ENCODE assay signal across 23 cellular contexts in the genomic region with DNA sequence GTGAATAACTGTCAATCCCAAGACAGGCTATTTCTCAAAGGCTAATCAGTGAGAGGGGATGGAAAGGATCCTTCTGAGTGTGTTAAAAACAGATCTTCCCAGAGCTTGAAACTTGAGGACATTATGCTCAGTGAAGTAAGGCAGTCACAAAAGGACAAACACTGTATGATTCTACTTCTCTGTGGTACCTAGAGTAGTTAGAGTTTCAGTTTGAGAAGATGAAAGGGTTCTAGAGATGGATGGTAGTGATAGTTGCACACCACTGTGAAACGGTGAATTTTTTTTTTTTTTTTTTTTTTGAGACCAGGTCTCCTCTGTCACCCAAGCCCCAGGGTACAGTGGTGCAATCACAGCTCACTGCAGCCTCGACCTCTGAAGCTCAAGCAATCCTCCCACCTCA.
DNase-seq lines count a peak whose midpoint lies in the region; ATAC-seq, FAIRE-seq and TF ChIP-seq lines count a peak whose summit lies in the region.
"Had no signal": no experiment of that assay in that cellular context is flagged by ENCODE, and none has a peak within 500 bp of the region (broad histone marks: within the 10 kb centered on the region; RNA-seq: fewer than 3 reads in every experiment).

No MANE protein-coding gene starts in this region.

- H2AFZ ChIP-seq in GM12878 (ENCODE audit: control insufficient read depth, low read depth, low read length) (no peak overlapping the region), hepatocyte (no peak overlapping the region)

- H3K79me2 ChIP-seq in GM12878 (ENCODE audit: control insufficient read depth, insufficient read depth, low read length) (no peaks in the 10 kb centered on the region), hepatocyte (peaks cover 5% of the 10 kb centered on the region)

- no peak overlapping the region for H3K4me2 ChIP-seq in GM12878 (ENCODE audit: control insufficient read depth, insufficient read depth)
- H3K4me2 ChIP-seq in hepatocyte = no peak overlapping the region
- H3K4me2 ChIP-seq: smooth muscle cell had no signal

- H3K36me3 ChIP-seq in left ventricle myocardium inferior (peaks cover 9% of the 10 kb centered on the region), GM12878 (ENCODE audit: control insufficient read depth in 2 of 2, insufficient read depth in 2 of 2, low read length in 1 of 2) (no peaks in the 10 kb centered on the region), testis (ENCODE audit: low read depth, missing control alignments) (no peaks in the 10 kb centered on the region), hepatocyte (replicated peaks; ENCODE audit: insufficient read depth, low read depth) (peaks cover 3% of the 10 kb centered on the region)
- H3K36me3 ChIP-seq: colonic mucosa, left lung, thyroid gland had no signal

- H3K27ac ChIP-seq in left ventricle myocardium inferior (replicated peaks) (peak overlapping the region; percentile 94), GM12878 (ENCODE audit: control insufficient read depth, insufficient read depth) (no peak overlapping the region), testis (no peak overlapping the region), hepatocyte (no peak overlapping the region)
- H3K27ac ChIP-seq: colonic mucosa, left lung had no signal

- no peaks in the 10 kb centered on the region for H3K9me2 ChIP-seq in hepatocyte (replicated peaks; ENCODE audit: insufficient read depth)

- SMC1A ChIA-PET in GM12878 (lab: Charles Lee; ENCODE audit: uncharacterized antibody, unreplicated experiment) = interaction anchor here (0.7 to 1.8 kb wide), 6 partner anchors 10 to 137 kb away, joined by 3 to 7 read pairs (median 3); no protein-coding TSS in a partner anchor

- no peak for TF ChIP-seq POLR2A in GM12878 (IDR thresholded peaks at IDR 0.05; ENCODE audit: low read depth, low read length)
- no peak for TF ChIP-seq POLR2A in testis (IDR thresholded peaks at IDR 0.05)

- FAIRE-seq in HTR-8/SVneo (lab: Jason Lieb, UNC) = peak; percentile 87
- FAIRE-seq in GM12878 (lab: Jason Lieb, UNC) = no peak

- ATAC-seq in GM12878 = peak; percentile 57
- no peak for ATAC-seq in GM18520 (IDR thresholded peaks at IDR 0.05; ENCODE audit: unreplicated experiment)
- ATAC-seq: HCT116, Panc1 had no signal

- RAD21 ChIA-PET in GM12878 (lab: Charles Lee; ENCODE audit: unreplicated experiment) = interaction anchor here (1.4 to 1.8 kb wide), 2 partner anchors 10 to 74 kb away, joined by 4 to 5 read pairs; no protein-coding TSS in a partner anchor

- TF ChIP-seq CTCF in left ventricle myocardium inferior (IDR thresholded peaks at IDR 0.05; ENCODE audit: borderline replicate concordance) (no peak), GM12878 (IDR thresholded peaks at IDR 0.05 in 2 of 3, conservative IDR thresholded peaks at IDR 0.05 in 1 of 3; ENCODE audit: control insufficient read depth in 2 of 3, extremely low read depth in 1 of 3, insufficient read depth in 1 of 3, low read depth in 3 of 3, low read length in 3 of 3) (no peak), testis (IDR thresholded peaks at IDR 0.05) (no peak), hepatocyte (IDR thresholded peaks at IDR 0.05; ENCODE audit: poor library complexity) (no peak)

- H3K9me3 ChIP-seq in left ventricle myocardium inferior (replicated peaks) = no peaks in the 10 kb centered on the region
- H3K9me3 ChIP-seq in GM12878 (replicated peaks; ENCODE audit: control insufficient read depth, insufficient read depth, low read length) = no peaks in the 10 kb centered on the region
- no peaks in the 10 kb centered on the region for H3K9me3 ChIP-seq in testis
- no peaks in the 10 kb centered on the region for H3K9me3 ChIP-seq in hepatocyte (ENCODE audit: low read depth)
- H3K9me3 ChIP-seq: colonic mucosa, left lung, stomach, thyroid gland had no signal

- H3K4me3 ChIP-seq in left ventricle myocardium inferior (no peak overlapping the region), GM12878 (no peak overlapping the region), testis (no peak overlapping the region), hepatocyte (no peak overlapping the region)
- H3K4me3 ChIP-seq: colonic mucosa, left lung, smooth muscle cell, stomach, thyroid gland had no signal

- DNase-seq in left ventricle myocardium inferior (no peak), cardiac septum (ENCODE audit: low spot score) (no peak), HTR-8/SVneo (ENCODE audit: insufficient read length, low spot score) (no peak), GM12878 (ENCODE audit: low read depth, low spot score) (no peak), testis (no peak), hepatocyte (ENCODE audit: low spot score) (no peak)
- DNase-seq: activated naive CD4-positive, alpha-beta T cell treated with anti-CD3 and anti-CD28 coated beads for 36 hours; anterior cingulate cortex; C1 segment of cervical spinal cord; colonic mucosa; effector CD8-positive, alpha-beta T cell; left lung; mesendoderm; NCI-H446 treated with DMSO at 0.1 percent for 48 hours; NCI-H774; SIG-M5; stimulated activated CD4-positive, alpha-beta T cell treated with anti-CD3 and anti-CD28 coated beads, Interleukin-1b, Interleukin-23, amount 100 ng/mL, for 48 hours; stomach; thyroid gland had no signal

- no peak overlapping the region for H3K9ac ChIP-seq in GM12878 (ENCODE audit: control insufficient read depth, insufficient read depth, low read length)

- CTCF ChIA-PET in GM12878 (lab: Yijun Ruan, JAX) = interaction anchor here (1.2 to 2.6 kb wide), 4 partner anchors 10 to 73 kb away, joined by 4 to 13 read pairs (median 5); no protein-coding TSS in a partner anchor

- 0% methylated on average over 2 of the region's 2 CpGs for WGBS in GM12878 (ENCODE audit: insufficient coverage, insufficient replicate concordance, low lambda C conversion rate, missing lambda C conversion rate)
- 92 to 98% methylated on average over 2 of the region's 2 CpGs for WGBS in testis, 2 donors
- WGBS in hepatocyte (ENCODE audit: low lambda C conversion rate, missing lambda C conversion rate) = 80% methylated on average over 2 of the region's 2 CpGs

- POLR2A ChIA-PET in GM12878 (lab: Charles Lee) = no interaction called here

- intact Hi-C loops in left ventricle myocardium inferior (cut with micrococcal nuclease) = no loop called here
- intact Hi-C loops in cardiac septum (cut with DNase I) = no loop called here
- intact Hi-C loops in GM12878 (cut with micrococcal nuclease; ENCODE audit: unreplicated experiment) = no loop called here
- intact Hi-C loops in testis (cut with DNase I; ENCODE audit: low total_unique reads) = no loop called here

- no peaks in the 10 kb centered on the region for H4K20me1 ChIP-seq in GM12878 (ENCODE audit: control insufficient read depth, insufficient read depth)
- no peaks in the 10 kb centered on the region for H4K20me1 ChIP-seq in hepatocyte (ENCODE audit: insufficient read depth, poor library complexity, severe bottlenecking)

- no TSS peak for BruUV-seq in GM12878 (replicated peaks; lab: Mats Ljungman, UMichigan)

- no peak for TF ChIP-seq RAD21 in GM12878 (IDR thresholded peaks at IDR 0.05; ENCODE audit: insufficient read depth, low read depth, low read length)

- in situ Hi-C loops in GM12878 (cut with MboI) = no loop called here

- H3K4me1 ChIP-seq in left ventricle myocardium inferior (peaks cover 95% of the 10 kb centered on the region), GM12878 (ENCODE audit: control insufficient read depth, insufficient read depth, low read length) (no peaks in the 10 kb centered on the region), testis (peaks cover 9% of the 10 kb centered on the region), hepatocyte (ENCODE audit: insufficient read depth) (peaks cover 15% of the 10 kb centered on the region)
- H3K4me1 ChIP-seq: colonic mucosa had no signal

- H3K27me3 ChIP-seq in left ventricle myocardium inferior (ENCODE audit: low read depth) = no peaks in the 10 kb centered on the region
- no peaks in the 10 kb centered on the region for H3K27me3 ChIP-seq in GM12878 (replicated peaks in 1 of 2; ENCODE audit: control insufficient read depth in 2 of 2, insufficient read depth in 2 of 2, low read length in 1 of 2)
- H3K27me3 ChIP-seq in testis = no peaks in the 10 kb centered on the region
- H3K27me3 ChIP-seq in hepatocyte = no peaks in the 10 kb centered on the region
- H3K27me3 ChIP-seq: colonic mucosa, left lung, stomach, thyroid gland had no signal

- TF ChIP-seq EP300 in GM12878 (IDR thresholded peaks at IDR 0.05; ENCODE audit: borderline replicate concordance in 1 of 2, control insufficient read depth in 1 of 2, low read depth in 2 of 2, low read length in 2 of 2) = no peak

TF ChIP-seq in GM12878, 131 proteins besides CTCF, POLR2A, EP300 and RAD21 (continues in another document):
- TF ChIP-seq BACH1 (IDR thresholded peaks at IDR 0.05; ENCODE audit: borderline replicate concordance) = no peak
- TF ChIP-seq CBX5 (IDR thresholded peaks at IDR 0.05; ENCODE audit: low read depth) = no peak
- TF ChIP-seq FOXK2 (IDR thresholded peaks at IDR 0.05) = no peak
- TF ChIP-seq, protein P1, sequence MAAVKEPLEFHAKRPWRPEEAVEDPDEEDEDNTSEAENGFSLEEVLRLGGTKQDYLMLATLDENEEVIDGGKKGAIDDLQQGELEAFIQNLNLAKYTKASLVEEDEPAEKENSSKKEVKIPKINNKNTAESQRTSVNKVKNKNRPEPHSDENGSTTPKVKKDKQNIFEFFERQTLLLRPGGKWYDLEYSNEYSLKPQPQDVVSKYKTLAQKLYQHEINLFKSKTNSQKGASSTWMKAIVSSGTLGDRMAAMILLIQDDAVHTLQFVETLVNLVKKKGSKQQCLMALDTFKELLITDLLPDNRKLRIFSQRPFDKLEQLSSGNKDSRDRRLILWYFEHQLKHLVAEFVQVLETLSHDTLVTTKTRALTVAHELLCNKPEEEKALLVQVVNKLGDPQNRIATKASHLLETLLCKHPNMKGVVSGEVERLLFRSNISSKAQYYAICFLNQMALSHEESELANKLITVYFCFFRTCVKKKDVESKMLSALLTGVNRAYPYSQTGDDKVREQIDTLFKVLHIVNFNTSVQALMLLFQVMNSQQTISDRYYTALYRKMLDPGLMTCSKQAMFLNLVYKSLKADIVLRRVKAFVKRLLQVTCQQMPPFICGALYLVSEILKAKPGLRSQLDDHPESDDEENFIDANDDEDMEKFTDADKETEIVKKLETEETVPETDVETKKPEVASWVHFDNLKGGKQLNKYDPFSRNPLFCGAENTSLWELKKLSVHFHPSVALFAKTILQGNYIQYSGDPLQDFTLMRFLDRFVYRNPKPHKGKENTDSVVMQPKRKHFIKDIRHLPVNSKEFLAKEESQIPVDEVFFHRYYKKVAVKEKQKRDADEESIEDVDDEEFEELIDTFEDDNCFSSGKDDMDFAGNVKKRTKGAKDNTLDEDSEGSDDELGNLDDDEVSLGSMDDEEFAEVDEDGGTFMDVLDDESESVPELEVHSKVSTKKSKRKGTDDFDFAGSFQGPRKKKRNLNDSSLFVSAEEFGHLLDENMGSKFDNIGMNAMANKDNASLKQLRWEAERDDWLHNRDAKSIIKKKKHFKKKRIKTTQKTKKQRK (IDR thresholded peaks at IDR 0.05; ENCODE audit: low read depth, low read length) = no peak
